In the genomic region with DNA sequence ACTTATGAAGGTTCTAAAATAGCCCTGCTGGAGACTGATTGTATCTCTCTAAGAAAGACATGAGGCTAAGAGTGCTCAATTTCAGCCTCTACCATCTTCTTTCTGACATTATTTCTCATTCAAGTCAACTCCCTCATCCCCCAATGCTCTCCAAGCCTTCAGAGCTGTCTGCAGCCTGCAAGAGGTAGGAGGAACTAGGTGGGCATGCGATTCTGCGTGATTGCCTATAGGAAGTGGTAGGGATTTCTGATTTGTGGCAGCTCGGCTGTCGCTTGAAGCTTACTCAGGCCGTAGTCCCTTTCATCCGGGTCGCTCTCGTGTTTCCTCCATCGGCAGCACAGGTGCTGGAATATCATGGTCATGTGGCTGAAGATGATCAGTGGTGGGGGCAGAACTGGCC, we compare ENCODE assay signal across 9 cellular contexts.
"Had no signal": no experiment of that assay in that cellular context is flagged by ENCODE, and none has a peak within 500 bp of the region (broad histone marks: within the 10 kb centered on the region; RNA-seq: fewer than 3 reads in every experiment).

No MANE protein-coding gene starts in this region.

- H3K4me3 Mint-ChIP-seq: HFFc6 had no signal

- H3K9me3 ChIP-seq: HAP-1 had no signal

- DNase-seq: GM23248, H7, HFFc6, KG1 had no signal

- H3K27ac Mint-ChIP-seq: HFFc6 had no signal

- H2AFZ ChIP-seq: GM23248 had no signal

- H3K27ac ChIP-seq: GM23248, HL-60 had no signal

- ATAC-seq: HCT116, HepG2, K562 had no signal

- H3K4me3 ChIP-seq: GM23248, HAP-1, K562 had no signal

- H3K9me3 Mint-ChIP-seq: HFFc6 had no signal

- H3K36me3 ChIP-seq: HAP-1 had no signal

- H3K9ac ChIP-seq: GM23248 had no signal
